ENCODE assay signal across 8 cellular contexts in the genomic region with DNA sequence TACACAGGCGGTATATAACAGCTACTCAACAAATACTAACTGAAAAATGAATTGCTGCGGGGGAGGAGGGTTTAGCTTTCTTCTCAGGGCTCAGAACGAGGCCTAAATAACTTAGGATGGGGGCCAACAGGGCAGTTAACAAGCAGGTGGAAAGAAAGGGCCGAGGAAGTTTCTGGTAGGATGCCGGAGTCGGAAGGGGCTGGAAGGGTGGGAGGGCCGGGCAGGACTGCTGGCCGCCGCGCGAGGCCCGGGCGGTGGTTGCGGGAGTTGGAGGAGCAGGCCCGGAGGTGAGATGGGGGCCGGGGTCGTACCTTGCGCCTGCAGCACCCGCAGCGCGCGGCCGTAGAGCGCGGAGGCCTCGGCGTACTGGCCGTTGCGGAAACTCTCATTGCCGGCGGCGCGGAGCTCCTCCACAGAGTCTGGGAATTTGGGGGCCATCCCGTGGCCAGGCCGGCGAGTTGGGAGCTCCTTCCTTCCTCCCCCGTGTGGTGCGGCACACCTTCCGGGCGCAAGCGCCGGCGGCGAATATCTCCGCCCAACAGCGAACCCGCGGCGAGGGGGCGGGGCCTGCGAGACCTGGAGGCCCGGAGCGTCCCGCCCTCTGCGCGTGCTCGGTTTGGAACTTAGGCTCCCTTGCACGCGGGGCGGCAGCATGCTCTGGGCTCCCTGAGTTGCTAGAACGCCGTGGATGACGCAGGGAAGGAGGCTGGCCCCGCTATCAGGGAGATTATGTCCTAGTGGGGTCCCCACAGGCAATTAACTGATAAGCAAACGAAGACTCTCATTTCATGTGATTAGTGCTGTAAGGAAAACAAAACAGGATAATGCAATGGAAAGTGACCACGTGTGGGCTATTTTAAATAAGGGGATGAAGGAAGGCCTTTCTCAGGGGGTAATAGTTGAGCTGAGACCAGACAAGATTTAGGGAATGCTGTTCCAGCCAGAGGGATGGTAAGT. TPM values are rescaled to one million over a fixed set of nuclear protein-coding genes. Genes with fewer than 3 reads are reported as not detected.
DNase-seq lines count a peak whose midpoint lies in the region; ATAC-seq and TF ChIP-seq lines count a peak whose summit lies in the region.

A gene with protein sequence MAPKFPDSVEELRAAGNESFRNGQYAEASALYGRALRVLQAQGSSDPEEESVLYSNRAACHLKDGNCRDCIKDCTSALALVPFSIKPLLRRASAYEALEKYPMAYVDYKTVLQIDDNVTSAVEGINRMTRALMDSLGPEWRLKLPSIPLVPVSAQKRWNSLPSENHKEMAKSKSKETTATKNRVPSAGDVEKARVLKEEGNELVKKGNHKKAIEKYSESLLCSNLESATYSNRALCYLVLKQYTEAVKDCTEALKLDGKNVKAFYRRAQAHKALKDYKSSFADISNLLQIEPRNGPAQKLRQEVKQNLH (minus strand): TSS at position 502 of the 957 bp plus-strand sequence. CDS start 64 bp downstream, at position 438.

- TF ChIP-seq CTCF in colonic mucosa (IDR thresholded peaks at IDR 0.05) = no peak

- intact Hi-C loops in activated CD4-positive, alpha-beta T cell treated with anti-CD3 and anti-CD28 coated beads, Interleukin-2, amount 10 ng/mL, durations not matched to agents 24 days and 14 days (cut with micrococcal nuclease) = loop anchor here (1.0 to 10.0 kb wide), 5 partner anchors 9 to 355 kb away; no protein-coding TSS in a partner anchor
- intact Hi-C loops in colonic mucosa (cut with DNase I) = loop anchor here (10.0 kb wide), 1 partner anchor 65 kb away; no protein-coding TSS in a partner anchor

- peak within 1 kb of the TSS; percentile 99 for H3K27ac Mint-ChIP-seq in activated CD4-positive, alpha-beta T cell treated with anti-CD3 and anti-CD28 coated beads, Interleukin-2, amount 10 ng/mL, durations not matched to agents 24 days and 14 days

- H3K9me3 ChIP-seq in BLaER1 (no peaks in the 10 kb centered on the region), colonic mucosa (no peaks in the 10 kb centered on the region)

- peaks cover 34% of the 10 kb centered on the region for H4K20me1 ChIP-seq in BLaER1

- H3K27me3 ChIP-seq in BLaER1 = no peaks in the 10 kb centered on the region
- no peaks in the 10 kb centered on the region for H3K27me3 ChIP-seq in colonic mucosa

- H3K9ac ChIP-seq in BLaER1 (peak within 1 kb of the TSS; percentile 84), colonic mucosa (ENCODE audit: low read depth in 2 of 2, low read length in 2 of 2) (peak within 1 kb of the TSS; percentile 67 to 80)

- H3K36me3 Mint-ChIP-seq in activated CD4-positive, alpha-beta T cell treated with anti-CD3 and anti-CD28 coated beads, Interleukin-2, amount 10 ng/mL, durations not matched to agents 24 days and 14 days (ENCODE audit: low read depth) = peaks cover 39% of the 10 kb centered on the region

- H3K27me3 Mint-ChIP-seq in activated CD4-positive, alpha-beta T cell treated with anti-CD3 and anti-CD28 coated beads, Interleukin-2, amount 10 ng/mL, durations not matched to agents 24 days and 14 days = no peaks in the 10 kb centered on the region

- peaks cover 4% of the 10 kb centered on the region for H3K9me3 Mint-ChIP-seq in activated CD4-positive, alpha-beta T cell treated with anti-CD3 and anti-CD28 coated beads, Interleukin-2, amount 10 ng/mL, durations not matched to agents 24 days and 14 days

- H3K36me3 ChIP-seq in BLaER1 = peaks cover 33% of the 10 kb centered on the region
- no peaks in the 10 kb centered on the region for H3K36me3 ChIP-seq in colonic mucosa

- H3K4me1 ChIP-seq in BLaER1 = peaks cover 42% of the 10 kb centered on the region
- H3K4me1 ChIP-seq in colonic mucosa = no peaks in the 10 kb centered on the region

- DNase-seq in NCI-H526 treated with DMSO at 0.1 percent for 48 hours (lab: John Stamatoyannopoulos, UW) = peak; percentile 88
- DNase-seq in activated CD4-positive, alpha-beta T cell treated with anti-CD3 and anti-CD28 coated beads, Interleukin-2, amount 10 ng/mL, durations not matched to agents 24 days and 14 days = peak; percentile 99
- peak; percentile 98 for DNase-seq in colonic mucosa
- DNase-seq in kidney tubule cell (ENCODE audit: low spot score) = peak; percentile 94
- peak; percentile 88 to 96 (median 95) for DNase-seq in stimulated activated CD4-positive, alpha-beta T cell treated with anti-CD3 and anti-CD28 coated beads, Interleukin-1b, Interleukin-23, amount 100 ng/mL, for 24 hours (ENCODE audit: low read depth in 4 of 4, low spot score in 1 of 4)

- peak within 1 kb of the TSS; percentile 83 for H3K27ac ChIP-seq in BLaER1
- peak within 1 kb of the TSS; percentile 75 for H3K27ac ChIP-seq in colonic mucosa

- H3K4me3 ChIP-seq in BLaER1 = peak within 1 kb of the TSS; percentile 87
- H3K4me3 ChIP-seq in colonic mucosa = peak within 1 kb of the TSS; percentile 90

- peak; percentile 86 for ATAC-seq in GM19328 (IDR thresholded peaks at IDR 0.05; ENCODE audit: unreplicated experiment)
- ATAC-seq in HG03469 (IDR thresholded peaks at IDR 0.05; ENCODE audit: unreplicated experiment) = peak; percentile 60

- H3K4me2 ChIP-seq in BLaER1 = peak within 1 kb of the TSS; percentile 95

- H3K4me1 Mint-ChIP-seq in activated CD4-positive, alpha-beta T cell treated with anti-CD3 and anti-CD28 coated beads, Interleukin-2, amount 10 ng/mL, durations not matched to agents 24 days and 14 days = peaks cover 61% of the 10 kb centered on the region

- peak within 1 kb of the TSS; percentile 97 for H3K4me3 Mint-ChIP-seq in activated CD4-positive, alpha-beta T cell treated with anti-CD3 and anti-CD28 coated beads, Interleukin-2, amount 10 ng/mL, durations not matched to agents 24 days and 14 days

RNA-seq across cellular contexts. Expression of the gene that starts here (rescaled TPM):
- 63.4 and 64.5 TPM in 2 replicates for total RNA-seq in activated CD4-positive, alpha-beta T cell treated with anti-CD3 and anti-CD28 coated beads, Interleukin-2, amount 10 ng/mL, durations not matched to agents 24 days and 14 days
- 10 to 100 TPM; 16.5 to 29.9 TPM for total RNA-seq in colonic mucosa

Comparison
In these comparisons a context has a peak if more than half of its experiments do, and no peak if none do; other contexts are left out.
1. Peak in every context shown above with its lines: DNase-seq, ATAC-seq, H3K4me3 ChIP-seq and H3K27ac ChIP-seq.